16 cellular contexts compared by ENCODE assay signal in genomic region chr11:44595006-44595405, GRCh38. TPM values are rescaled to one million over a fixed set of nuclear protein-coding genes. Genes with fewer than 3 reads are reported as not detected.
DNase-seq lines count a peak whose midpoint lies in the region; ATAC-seq and TF ChIP-seq lines count a peak whose summit lies in the region.
"Had no signal": no experiment of that assay in that cellular context is flagged by ENCODE, and none has a peak within 500 bp of the region (broad histone marks: within the 10 kb centered on the region; RNA-seq: fewer than 3 reads in every experiment).

No MANE protein-coding gene starts in this region.

- POLR2A ChIA-PET in IMR-90 (lab: Charles Lee; ENCODE audit: unreplicated experiment): no interaction called here

- H3K4me2 ChIP-seq in IMR-90 (ENCODE audit: low read depth, low read length): no peak overlapping the region

- no peak overlapping the region for H3K14ac ChIP-seq in IMR-90 (replicated peaks; ENCODE audit: low read depth, low read length)

- dilution Hi-C loops in IMR-90 (cut with HindIII; ENCODE audit: low sequenced_read_pairs, unreplicated experiment): no loop called here

- peaks cover 30% of the 10 kb centered on the region for H3K4me1 ChIP-seq in IMR-90 (ENCODE audit: control insufficient read depth, insufficient read depth, low read length)
- peaks cover 23 to 45% of the 10 kb centered on the region in 2 donors for H3K4me1 ChIP-seq in ascending aorta
- H3K4me1 ChIP-seq in psoas muscle: peaks cover 56% of the 10 kb centered on the region

- H3K27me3 ChIP-seq in IMR-90 (ENCODE audit: control insufficient read depth, insufficient read depth, low read length) (no peaks in the 10 kb centered on the region), ascending aorta (no peaks in the 10 kb centered on the region), psoas muscle (ENCODE audit: insufficient read depth in 3 of 3, low read length in 2 of 3) (no peaks in the 10 kb centered on the region)
- H3K27me3 ChIP-seq: cardiac muscle cell, Peyer's patch, transverse colon had no signal

- intact Hi-C loops in IMR-90 (cut with micrococcal nuclease): no loop called here
- intact Hi-C loops in ascending aorta (cut with DNase I): no loop called here
- intact Hi-C loops in psoas muscle (cut with DNase I): loop anchor here in 1 of 2 donors (5.0 kb wide), 1 partner anchor 33 kb away; no protein-coding TSS in a partner anchor

- H3K23ac ChIP-seq in IMR-90 (ENCODE audit: low read depth, low read length): no peak overlapping the region

- H3K36me3 ChIP-seq in IMR-90 (ENCODE audit: control insufficient read depth, insufficient read depth, low read length) (peaks cover 3% of the 10 kb centered on the region; the same call in 1 of the 2 replicates), ascending aorta (no peaks in the 10 kb centered on the region), psoas muscle (ENCODE audit: insufficient read depth in 1 of 2, low read depth in 1 of 2) (no peaks in the 10 kb centered on the region)
- H3K36me3 ChIP-seq: cardiac muscle cell, transverse colon had no signal

- no peak overlapping the region for H4K91ac ChIP-seq in IMR-90 (ENCODE audit: insufficient read depth, low read depth, low read length)

- DNase-seq in NCI-H524 (lab: John Stamatoyannopoulos, UW) (peak; percentile 20 to 63), NCI-H524 treated with DMSO at 0.1 percent for 48 hours (lab: John Stamatoyannopoulos, UW) (no peak), IMR-90 (no peak), ascending aorta (ENCODE audit: low spot score in 2 of 2) (no peak), psoas muscle (no peak), DMS153 (lab: John Stamatoyannopoulos, UW) (no peak)
- no peak for DNase-seq in stimulated activated CD4-positive, alpha-beta T cell treated with anti-CD3 and anti-CD28 coated beads, Interleukin-4, amount 100 ng/mL, for 24 hours
- DNase-seq: 8988T; activated CD4-positive, CD25-positive, alpha-beta regulatory T cell treated with anti-CD3 and anti-CD28 coated beads, Interleukin-2, amount 50 U/mL, for 72 hours; activated effector memory CD4-positive, alpha-beta T cell treated with anti-CD3 and anti-CD28 coated beads, Interleukin-2, amount 50 U/mL, for 16 hours; NCI-H2029; NCI-H748 treated with DMSO at 0.1 percent for 48 hours; Peyer's patch; transverse colon had no signal

- H3K4me3 ChIP-seq in IMR-90 (ENCODE audit: insufficient read depth, low read depth, low read length) (no peak overlapping the region), ascending aorta (no peak overlapping the region), psoas muscle (no peak overlapping the region)
- H3K4me3 ChIP-seq: cardiac muscle cell, Peyer's patch, transverse colon had no signal

- peaks cover 0 to 16% of the 10 kb centered on the region in 2 experiments; a peak in 2 of 4 replicates for H3K79me1 ChIP-seq in IMR-90 (ENCODE audit: low read depth in 1 of 2, low read length in 2 of 2)

- TF ChIP-seq CTCF in IMR-90 (conservative IDR thresholded peaks at IDR 0.05; ENCODE audit: low read depth, low read length) (no peak), ascending aorta (IDR thresholded peaks at IDR 0.05) (no peak), psoas muscle (IDR thresholded peaks at IDR 0.05) (no peak)

- no peak overlapping the region for H2BK5ac ChIP-seq in IMR-90 (ENCODE audit: low read depth, low read length, poor library complexity, severe bottlenecking)

- no peak overlapping the region for H2AFZ ChIP-seq in IMR-90 (replicated peaks; ENCODE audit: low read length, poor library complexity)

- no TSS peak for BruUV-seq in IMR-90 (replicated peaks; lab: Mats Ljungman, UMichigan)

- no peak for TF ChIP-seq RAD21 in IMR-90 (IDR thresholded peaks at IDR 0.05; ENCODE audit: low read length)

- H3K9me3 ChIP-seq in IMR-90 (ENCODE audit: control insufficient read depth, insufficient read depth, low read length): no peaks in the 10 kb centered on the region
- no peaks in the 10 kb centered on the region for H3K9me3 ChIP-seq in ascending aorta
- no peaks in the 10 kb centered on the region for H3K9me3 ChIP-seq in psoas muscle
- H3K9me3 ChIP-seq: Peyer's patch, transverse colon had no signal

- ATAC-seq in IMR-90 (ENCODE audit: low read depth): no peak
- ATAC-seq in psoas muscle: no peak
- ATAC-seq in esophagus mucosa: no peak

- H3K27ac ChIP-seq in IMR-90 (ENCODE audit: insufficient read depth, low read length) (no peak overlapping the region), ascending aorta (peak overlapping the region; percentile 6 to 85), psoas muscle (peak overlapping the region; percentile 61)
- H3K27ac ChIP-seq: cardiac muscle cell had no signal

- no peak overlapping the region for H2AK5ac ChIP-seq in IMR-90 (ENCODE audit: low read depth, low read length)

- no peak overlapping the region for H2BK15ac ChIP-seq in IMR-90 (ENCODE audit: low read depth, low read length)

- H2BK120ac ChIP-seq in IMR-90 (ENCODE audit: low read depth, low read length): no peak overlapping the region

- peaks cover 17% of the 10 kb centered on the region for H3K9me1 ChIP-seq in IMR-90 (ENCODE audit: insufficient read depth, low read length)

- CTCF ChIA-PET in IMR-90 (lab: Yijun Ruan, JAX): no interaction called here

- no peak for TF ChIP-seq POLR2A in IMR-90 (IDR thresholded peaks at IDR 0.05; ENCODE audit: low read depth, low read length)

- no peak overlapping the region for H3K4ac ChIP-seq in IMR-90 (ENCODE audit: low read depth, low read length)

- no peak overlapping the region for H3K18ac ChIP-seq in IMR-90 (ENCODE audit: low read depth, low read length)

- H2AK9ac ChIP-seq in IMR-90 (replicated peaks; ENCODE audit: low read depth, low read length, poor library complexity): peak overlapping the region; percentile 39

- H3K56ac ChIP-seq in IMR-90 (ENCODE audit: extremely low read depth, insufficient read depth, low read length): no peak overlapping the region

- in situ Hi-C loops in IMR-90 (cut with MboI; ENCODE audit: low sequenced_read_pairs): no loop called here

- no peak overlapping the region for H4K5ac ChIP-seq in IMR-90 (ENCODE audit: low read depth, low read length)

- no CpG with 5 or more reads among the region's 6 CpGs for WGBS in IMR-90 (ENCODE audit: extremely low coverage in 2 of 2, insufficient read length in 1 of 2), 2 experiments
- 67 to 76% (median 73%) methylated on average over 6 of the region's 6 CpGs for WGBS in psoas muscle, 3 donors

- H2BK20ac ChIP-seq in IMR-90 (ENCODE audit: low read depth, low read length): no peak overlapping the region

- no peak overlapping the region for H3K9ac ChIP-seq in IMR-90 (ENCODE audit: low read depth, low read length)

- H4K8ac ChIP-seq in IMR-90 (ENCODE audit: low read depth in 2 of 2, low read length in 2 of 2): no peak overlapping the region

- H4K20me1 ChIP-seq in IMR-90 (ENCODE audit: insufficient read depth, low read length): no peaks in the 10 kb centered on the region

TF ChIP-seq in IMR-90, 13 proteins besides CTCF, POLR2A, EP300 and RAD21:
- TF ChIP-seq FOS (IDR thresholded peaks at IDR 0.05; ENCODE audit: low read depth, low read length) (no peak), CHD1 (IDR thresholded peaks at IDR 0.05; ENCODE audit: low read depth, low read length) (no peak), ELK1 (IDR thresholded peaks at IDR 0.05; ENCODE audit: borderline replicate concordance, low read depth, low read length) (no peak), CEBPB (IDR thresholded peaks at IDR 0.05; ENCODE audit: low read depth, low read length) (no peak), MXI1 (IDR thresholded peaks at IDR 0.05; ENCODE audit: borderline replicate concordance, low read depth, low read length) (no peak), MAFK (IDR thresholded peaks at IDR 0.05; ENCODE audit: low read depth, low read length) (no peak), RFX5 (IDR thresholded peaks at IDR 0.05; ENCODE audit: low read depth, low read length) (no peak), BHLHE40 (IDR thresholded peaks at IDR 0.05; ENCODE audit: low read depth, low read length) (no peak), SMC3 (IDR thresholded peaks at IDR 0.05; ENCODE audit: low read depth, low read length) (no peak), RCOR1 (IDR thresholded peaks at IDR 0.05; ENCODE audit: insufficient replicate concordance, low read length) (no peak), NFE2L2 (IDR thresholded peaks at IDR 0.05; ENCODE audit: low read depth, low read length) (no peak), MAZ (IDR thresholded peaks at IDR 0.05; ENCODE audit: borderline replicate concordance, low read depth, low read length) (no peak)
- TF ChIP-seq, protein P1, sequence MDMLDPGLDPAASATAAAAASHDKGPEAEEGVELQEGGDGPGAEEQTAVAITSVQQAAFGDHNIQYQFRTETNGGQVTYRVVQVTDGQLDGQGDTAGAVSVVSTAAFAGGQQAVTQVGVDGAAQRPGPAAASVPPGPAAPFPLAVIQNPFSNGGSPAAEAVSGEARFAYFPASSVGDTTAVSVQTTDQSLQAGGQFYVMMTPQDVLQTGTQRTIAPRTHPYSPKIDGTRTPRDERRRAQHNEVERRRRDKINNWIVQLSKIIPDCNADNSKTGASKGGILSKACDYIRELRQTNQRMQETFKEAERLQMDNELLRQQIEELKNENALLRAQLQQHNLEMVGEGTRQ (IDR thresholded peaks at IDR 0.05; ENCODE audit: low read depth, low read length): no peak
TF ChIP-seq in IMR-90: peak in this region for 0.

RNA-seq across cellular contexts. Expression of gene CD82, which starts 29.5 kb away (rescaled TPM):
- total RNA-seq in IMR-90 (2012; rRNA removed) (18.9 and 32.8 TPM in 2 replicates), ascending aorta (28.3 TPM), psoas muscle (100 to 1,000 TPM in 1 of 4 donors, 10 to 100 TPM in 3; 25.9 to 162 (median 50.2) TPM), esophagus mucosa (292 TPM)
- polyA plus RNA-seq in IMR-90 (2012; rRNA removed) (46.1 and 49.4 TPM in 2 replicates), psoas muscle (10 to 100 TPM; 13.3 to 22.1 (median 13.7) TPM)
- polyA plus RNA-seq in IMR-90 (2012; cell fraction: cytosol; rRNA removed): 45.9 and 112 TPM in 2 replicates
- 14.7 and 27.3 TPM in 2 replicates for polyA plus RNA-seq in IMR-90 (2012; cell fraction: nucleus; rRNA removed; ENCODE audit: low replicate concordance)

Comparison
In these comparisons a context has a peak if more than half of its experiments do, and no peak if none do; other contexts are left out.
1. DNase-seq: peak in NCI-H524 (2 of 2); none in NCI-H524 treated with DMSO at 0.1 percent for 48 hours (single experiment), IMR-90 (single experiment), ascending aorta (0 of 2), psoas muscle (0 of 2), stimulated activated CD4-positive, alpha-beta T cell treated with anti-CD3 and anti-CD28 coated beads, Interleukin-4, amount 100 ng/mL, for 24 hours (single experiment) and DMS153 (single experiment).